ENCODE assay signal across 12 cellular contexts in genomic region chr6:30171677-30172471, GRCh38. TPM values are rescaled to one million over a fixed set of nuclear protein-coding genes. Genes with fewer than 3 reads are reported as not detected.
A peak's percentile ranks its signal among the peaks of the same experiment; 100 is the strongest.
DNase-seq lines count a peak whose midpoint lies in the region; ATAC-seq and TF ChIP-seq lines count a peak whose summit lies in the region.
"Had no signal": no experiment of that assay in that cellular context is flagged by ENCODE, and none has a peak within 500 bp of the region (broad histone marks: within the 10 kb centered on the region; RNA-seq: fewer than 3 reads in every experiment).

No MANE protein-coding gene starts in this region.

- no peaks in the 10 kb centered on the region for H3K9me3 ChIP-seq in CD4-positive, alpha-beta memory T cell (ENCODE audit: control insufficient read depth in 1 of 2, low read length in 2 of 2)
- H3K9me3 ChIP-seq in A673 (ENCODE audit: low read depth, low read length, poor library complexity, severe bottlenecking) = no peaks in the 10 kb centered on the region

- H3K36me3 Mint-ChIP-seq in CD4-positive, alpha-beta memory T cell = no peaks in the 10 kb centered on the region
- H3K36me3 Mint-ChIP-seq in naive thymus-derived CD8-positive, alpha-beta T cell = no peaks in the 10 kb centered on the region
- H3K36me3 Mint-ChIP-seq: brain had no signal

- no TSS peak for BruUV-seq in A673 (replicated peaks; lab: Mats Ljungman, UMichigan)

- TF ChIP-seq CTCF in NB4 (IDR thresholded peaks at IDR 0.05; ENCODE audit: low read depth, low read length) (no peak), A673 (conservative IDR thresholded peaks at IDR 0.05; ENCODE audit: low read depth, low read length) (no peak)

- peaks cover 7% of the 10 kb centered on the region for H3K4me1 ChIP-seq in CD4-positive, alpha-beta memory T cell (ENCODE audit: insufficient read depth, low read length)
- H3K4me1 ChIP-seq in A673 (ENCODE audit: insufficient read depth, low read length, poor library complexity, severe bottlenecking) = no peaks in the 10 kb centered on the region

- no peaks in the 10 kb centered on the region for H3K9me3 Mint-ChIP-seq in CD4-positive, alpha-beta memory T cell
- no peaks in the 10 kb centered on the region for H3K9me3 Mint-ChIP-seq in naive thymus-derived CD8-positive, alpha-beta T cell

- peaks cover 32 to 52% of the 10 kb centered on the region in 2 donors for H3K27me3 Mint-ChIP-seq in CD4-positive, alpha-beta memory T cell
- peaks cover 47 to 85% (median 62%) of the 10 kb centered on the region in 5 donors for H3K27me3 Mint-ChIP-seq in naive thymus-derived CD8-positive, alpha-beta T cell

- H3K4me1 Mint-ChIP-seq in CD4-positive, alpha-beta memory T cell = peaks cover 3 to 14% (median 9%) of the 10 kb centered on the region in 4 donors
- H3K4me1 Mint-ChIP-seq in naive thymus-derived CD8-positive, alpha-beta T cell = peaks cover 0 to 11% (median 4%) of the 10 kb centered on the region in 4 donors
- H3K4me1 Mint-ChIP-seq: brain had no signal

- H3K27ac ChIP-seq in CD4-positive, alpha-beta memory T cell (ENCODE audit: low read depth, low read length) = no peak overlapping the region
- no peak overlapping the region for H3K27ac ChIP-seq in A673 (ENCODE audit: low read depth, low read length, poor library complexity, severe bottlenecking)

- peak; percentile 42 to 59 for ATAC-seq in naive thymus-derived CD8-positive, alpha-beta T cell

- intact Hi-C loops in CD4-positive, alpha-beta memory T cell (cut with micrococcal nuclease) = no loop called here
- intact Hi-C loops in A673 (cut with micrococcal nuclease; ENCODE audit: unreplicated experiment) = loop anchor here (2.0 kb wide), 1 partner anchor 323 kb away; no protein-coding TSS in a partner anchor

- POLR2A ChIA-PET in CD4-positive, alpha-beta memory T cell (lab: Charles Lee; ENCODE audit: partially characterized antibody) = no interaction called here
- POLR2A ChIA-PET in naive thymus-derived CD8-positive, alpha-beta T cell (lab: Charles Lee) = no interaction called here
- POLR2A ChIA-PET in A673 (lab: Charles Lee; ENCODE audit: low non-redundant PET) = no interaction called here

- peaks cover 15% of the 10 kb centered on the region for H3K27me3 ChIP-seq in CD4-positive, alpha-beta memory T cell (ENCODE audit: insufficient read depth, low read length)
- H3K27me3 ChIP-seq in A673 (replicated peaks; ENCODE audit: insufficient read depth, low read depth, low read length, poor library complexity) = peaks cover 75% of the 10 kb centered on the region

- no peaks in the 10 kb centered on the region for H3K36me3 ChIP-seq in CD4-positive, alpha-beta memory T cell (ENCODE audit: insufficient read depth, low read length)
- H3K36me3 ChIP-seq in A673 (ENCODE audit: insufficient read depth, low read length, poor library complexity, severe bottlenecking) = no peaks in the 10 kb centered on the region

- CTCF ChIA-PET in CD4-positive, alpha-beta memory T cell (lab: Charles Lee; ENCODE audit: partially characterized antibody) = interaction anchor here (1.0 to 1.4 kb wide), 3 partner anchors 8 to 68 kb away, joined by 4 read pairs; no protein-coding TSS in a partner anchor
- CTCF ChIA-PET in A673 (lab: Charles Lee) = no interaction called here

- TF ChIP-seq POLR2A in NB4 (IDR thresholded peaks at IDR 0.05; ENCODE audit: extremely low read depth, insufficient read length) = no peak

- no peak overlapping the region for H3K27ac Mint-ChIP-seq in CD4-positive, alpha-beta memory T cell
- H3K27ac Mint-ChIP-seq in naive thymus-derived CD8-positive, alpha-beta T cell = peak overlapping the region in 1 of 10 donors; percentile 60
- H3K27ac Mint-ChIP-seq: brain had no signal

- no peak for DNase-seq in CD4-positive, alpha-beta memory T cell
- peak; percentile 20 for DNase-seq in NB4 (ENCODE audit: low read depth)
- DNase-seq in ecto neural progenitor cell (ENCODE audit: low spot score) = peak; percentile 72
- peak in 1 of 10 donors; percentile 14 for DNase-seq in naive thymus-derived CD8-positive, alpha-beta T cell
- no peak for DNase-seq in A673 (ENCODE audit: low spot score)
- no peak for DNase-seq in T1000 (lab: John Stamatoyannopoulos, UW)
- no peak for DNase-seq in Ammon's horn (ENCODE audit: low spot score)
- no peak for DNase-seq in NCI-H2081 treated with DMSO at 0.1 percent for 48 hours (lab: John Stamatoyannopoulos, UW)

- H3K4me3 ChIP-seq in CD4-positive, alpha-beta memory T cell (ENCODE audit: low read length in 2 of 2) = no peak overlapping the region
- H3K4me3 ChIP-seq in NB4 (ENCODE audit: low read depth, low read length) = no peak overlapping the region
- H3K4me3 ChIP-seq in A673 (ENCODE audit: low read depth, low read length, poor library complexity, severe bottlenecking) = no peak overlapping the region

- peak overlapping the region in 5 of 8 donors; percentile 21 to 43 (median 36) for H3K4me3 Mint-ChIP-seq in CD4-positive, alpha-beta memory T cell
- peak overlapping the region in 8 of 10 donors; percentile 22 to 60 (median 41) for H3K4me3 Mint-ChIP-seq in naive thymus-derived CD8-positive, alpha-beta T cell

RNA-seq across cellular contexts. Expression of gene TRIM15, which starts 8.5 kb away (rescaled TPM):
- total RNA-seq in CD4-positive, alpha-beta memory T cell = not detected
- not detected for polyA plus RNA-seq in CD4-positive, alpha-beta memory T cell
- not detected for total RNA-seq in naive thymus-derived CD8-positive, alpha-beta T cell
- not detected for polyA plus RNA-seq in naive thymus-derived CD8-positive, alpha-beta T cell
- total RNA-seq in A673 (2021) = not detected in 2 replicates
- total RNA-seq: HT1080 had no signal

RNA-seq across cellular contexts. Expression of gene TRIM10, which starts 10.9 kb away (rescaled TPM):
- not detected for total RNA-seq in CD4-positive, alpha-beta memory T cell
- not detected for polyA plus RNA-seq in CD4-positive, alpha-beta memory T cell
- not detected for total RNA-seq in naive thymus-derived CD8-positive, alpha-beta T cell
- not detected for polyA plus RNA-seq in naive thymus-derived CD8-positive, alpha-beta T cell
- total RNA-seq in A673 (2021) = not detected in 2 replicates
- total RNA-seq: HT1080 had no signal

RNA-seq across cellular contexts. Expression of gene TRIM40, which starts 35.9 kb away (rescaled TPM):
- not detected for total RNA-seq in CD4-positive, alpha-beta memory T cell
- polyA plus RNA-seq in CD4-positive, alpha-beta memory T cell = not detected
- total RNA-seq in naive thymus-derived CD8-positive, alpha-beta T cell = not detected
- polyA plus RNA-seq in naive thymus-derived CD8-positive, alpha-beta T cell = not detected
- not detected in 2 replicates for total RNA-seq in A673 (2021)
- total RNA-seq: HT1080; lower leg skin; T-helper 1 cell treated with Interleukin-12 subunit alpha and Interleukin-12 subunit beta and Interleukin-4 antibody, amounts not matched to agents 30 ng/mL and 1 ng/mL, for 36 hours had no signal

RNA-seq across cellular contexts. Expression of gene TRIM26, which starts 41.3 kb away (rescaled TPM):
- 10 to 100 TPM; 60.0 to 60.7 TPM for total RNA-seq in CD4-positive, alpha-beta memory T cell
- 10 to 100 TPM; 17.3 to 51.0 TPM for polyA plus RNA-seq in CD4-positive, alpha-beta memory T cell
- total RNA-seq in naive thymus-derived CD8-positive, alpha-beta T cell = 10 to 100 TPM; 42.6 to 47.0 TPM
- polyA plus RNA-seq in naive thymus-derived CD8-positive, alpha-beta T cell = 10 to 100 TPM; 22.7 to 42.9 (median 27.6) TPM
- 38.6 and 41.3 TPM in 2 replicates for total RNA-seq in A673 (2021)

RNA-seq across cellular contexts. Expression of gene TRIM31, which starts 59.0 kb away (rescaled TPM):
- total RNA-seq in CD4-positive, alpha-beta memory T cell = under 1 TPM in 1 of 2 experiments, not detected in 1; 0.20 TPM
- polyA plus RNA-seq in CD4-positive, alpha-beta memory T cell = under 1 TPM; 0.11 to 0.21 TPM
- total RNA-seq in naive thymus-derived CD8-positive, alpha-beta T cell = not detected
- polyA plus RNA-seq in naive thymus-derived CD8-positive, alpha-beta T cell = under 1 TPM in 1 of 3 donors, not detected in 2; 0.07 TPM
- not detected in 2 replicates for total RNA-seq in A673 (2021)
- total RNA-seq: T-helper 1 cell treated with Interleukin-12 subunit alpha and Interleukin-12 subunit beta and Interleukin-4 antibody, amounts not matched to agents 30 ng/mL and 1 ng/mL, for 36 hours had no signal

Comparison
In these comparisons a context has a peak if more than half of its experiments do, and no peak if none do; other contexts are left out.
1. DNase-seq: peak in NB4 (single experiment) and ecto neural progenitor cell (single experiment); none in CD4-positive, alpha-beta memory T cell (0 of 5), A673 (single experiment), T1000 (single experiment), Ammon's horn (single experiment) and NCI-H2081 treated with DMSO at 0.1 percent for 48 hours (single experiment).